17 cellular contexts compared by ENCODE assay signal in genomic region chr6:156967852-156968251, GRCh38.
DNase-seq lines count a peak whose midpoint lies in the region; ATAC-seq, FAIRE-seq and TF ChIP-seq lines count a peak whose summit lies in the region.
"Had no signal": no experiment of that assay in that cellular context is flagged by ENCODE, and none has a peak within 500 bp of the region (broad histone marks: within the 10 kb centered on the region; RNA-seq: fewer than 3 reads in every experiment).

No MANE protein-coding gene starts in this region.

- H3K9me3 ChIP-seq in HepG2 (ENCODE audit: low read length): no peaks in the 10 kb centered on the region
- H3K9me3 ChIP-seq in right lobe of liver: no peaks in the 10 kb centered on the region
- H3K9me3 ChIP-seq in Karpas-422 (ENCODE audit: low read length): no peaks in the 10 kb centered on the region
- no peaks in the 10 kb centered on the region for H3K9me3 ChIP-seq in trophoblast cell (ENCODE audit: insufficient read depth, low read depth, low read length)
- no peaks in the 10 kb centered on the region for H3K9me3 ChIP-seq in Caco-2
- H3K9me3 ChIP-seq: BE2C, HAP-1 had no signal

- H3K27me3 Mint-ChIP-seq in memory B cell (no peaks in the 10 kb centered on the region), Caco-2 (ENCODE audit: insufficient read depth, unreplicated experiment) (no peaks in the 10 kb centered on the region)
- H3K27me3 Mint-ChIP-seq: CD4-positive, CD25-positive, alpha-beta regulatory T cell had no signal

- no peak overlapping the region for H4K12ac ChIP-seq in trophoblast cell (ENCODE audit: low read depth, low read length)

- H3K4me3 Mint-ChIP-seq in memory B cell (no peak overlapping the region), Caco-2 (ENCODE audit: unreplicated experiment) (no peak overlapping the region)
- H3K4me3 Mint-ChIP-seq: CD4-positive, CD25-positive, alpha-beta regulatory T cell had no signal

- H3K4me1 ChIP-seq in HepG2 (ENCODE audit: insufficient read depth, low read length) (peaks cover 36% of the 10 kb centered on the region), right lobe of liver (peaks cover 0 to 24% (median 4%) of the 10 kb centered on the region in 4 donors), Karpas-422 (ENCODE audit: low read length) (peaks cover 88% of the 10 kb centered on the region), trophoblast cell (ENCODE audit: control insufficient read depth in 1 of 2, insufficient read depth in 2 of 2, low read length in 2 of 2) (no peaks in the 10 kb centered on the region), Caco-2 (no peaks in the 10 kb centered on the region)
- H3K4me1 ChIP-seq: BE2C had no signal

- H3K4ac ChIP-seq in trophoblast cell (ENCODE audit: low read depth, low read length): no peak overlapping the region

- H3K27ac Mint-ChIP-seq in memory B cell (peak overlapping the region; percentile 29), Caco-2 (ENCODE audit: unreplicated experiment) (no peak overlapping the region)
- H3K27ac Mint-ChIP-seq: CD4-positive, CD25-positive, alpha-beta regulatory T cell had no signal

- FAIRE-seq in HepG2 (lab: Jason Lieb, UNC): no peak
- FAIRE-seq: K562 had no signal

- DNase-seq in HepG2 (ENCODE audit: low spot score) (no peak), right lobe of liver (no peak), Karpas-422 (no peak), memory B cell (ENCODE audit: low spot score in 2 of 2) (no peak), trophoblast cell (no peak), DMS79 (lab: John Stamatoyannopoulos, UW) (no peak), Caco-2 (no peak)
- DNase-seq: ACHN; BE2C; C1 segment of cervical spinal cord; CD4-positive, CD25-positive, alpha-beta regulatory T cell; DMS153; DMS79 treated with DMSO at 0.1 percent for 48 hours; GF-D8; GOT3 had no signal

- no peak overlapping the region for H2AFZ ChIP-seq in HepG2 (ENCODE audit: low read length)
- no peak overlapping the region for H2AFZ ChIP-seq in Karpas-422 (ENCODE audit: low read length)
- no peak overlapping the region for H2AFZ ChIP-seq in trophoblast cell (ENCODE audit: insufficient read depth, low read length, poor library complexity)

- POLR2A ChIA-PET in HepG2 (lab: Yijun Ruan, JAX): no interaction called here
- POLR2A ChIA-PET in Caco-2 (lab: Charles Lee): no interaction called here

- no peak for TF ChIP-seq EP300 in HepG2 (IDR thresholded peaks at IDR 0.05; ENCODE audit: low read depth in 2 of 2, low read length in 2 of 2)
- TF ChIP-seq EP300 in HepG2 (CRISPR knock-in tag; IDR thresholded peaks at IDR 0.05; ENCODE audit: borderline replicate concordance): no peak

- H4K91ac ChIP-seq in trophoblast cell (ENCODE audit: low read depth, low read length): no peak overlapping the region

- no peak overlapping the region for H4K8ac ChIP-seq in trophoblast cell (ENCODE audit: low read depth, low read length)

- 95% methylated on average over 4 of the region's 4 CpGs for WGBS in HepG2 (ENCODE audit: low lambda C conversion rate)
- 77% methylated on average over 4 of the region's 4 CpGs for WGBS in right lobe of liver (ENCODE audit: insufficient coverage, low coverage, low lambda C conversion rate, missing lambda C conversion rate)
- WGBS in trophoblast cell (ENCODE audit: extremely low coverage, insufficient coverage, insufficient read length): no CpG with 5 or more reads among the region's 4 CpGs

- no peak overlapping the region for H3K14ac ChIP-seq in trophoblast cell (ENCODE audit: low read length)

- BruUV-seq in HepG2 (replicated peaks; lab: Mats Ljungman, UMichigan) (no TSS peak), Caco-2 (replicated peaks; lab: Mats Ljungman, UMichigan) (no TSS peak)

- no peak overlapping the region for H2BK120ac ChIP-seq in trophoblast cell (ENCODE audit: insufficient read depth, low read length, poor library complexity)

- no peak overlapping the region for H2BK12ac ChIP-seq in trophoblast cell (ENCODE audit: low read length)

- H3K27me3 ChIP-seq in HepG2 (ENCODE audit: control insufficient read depth in 1 of 2, insufficient read depth in 2 of 2, low read length in 2 of 2): no peaks in the 10 kb centered on the region
- no peaks in the 10 kb centered on the region for H3K27me3 ChIP-seq in right lobe of liver
- H3K27me3 ChIP-seq in Karpas-422 (ENCODE audit: low read length): no peaks in the 10 kb centered on the region
- H3K27me3 ChIP-seq in trophoblast cell (ENCODE audit: insufficient read depth, low read length): no peaks in the 10 kb centered on the region
- H3K27me3 ChIP-seq in Caco-2 (replicated peaks; ENCODE audit: control insufficient read depth, insufficient read depth, low read length): no peaks in the 10 kb centered on the region
- H3K27me3 ChIP-seq: BE2C had no signal

- H3K27ac ChIP-seq in HepG2 (ENCODE audit: extremely low read length, insufficient read depth, low read length): no peak overlapping the region
- H3K27ac ChIP-seq in right lobe of liver: no peak overlapping the region
- peak overlapping the region; percentile 59 for H3K27ac ChIP-seq in Karpas-422 (ENCODE audit: low read length)
- no peak overlapping the region for H3K27ac ChIP-seq in trophoblast cell (ENCODE audit: low read depth, low read length)

- intact Hi-C loops in HepG2 (cut with micrococcal nuclease; ENCODE audit: unreplicated experiment): no loop called here
- intact Hi-C loops in right lobe of liver (cut with DNase I): no loop called here
- intact Hi-C loops in Caco-2 (cut with micrococcal nuclease; ENCODE audit: unreplicated experiment): no loop called here

- peaks cover 16% of the 10 kb centered on the region; the same call in 1 of the 2 replicates for H4K20me1 ChIP-seq in HepG2 (ENCODE audit: insufficient read depth, low read length)
- H4K20me1 ChIP-seq in Karpas-422 (ENCODE audit: insufficient read depth, low read depth, low read length): no peaks in the 10 kb centered on the region; the same call in 1 of the 2 replicates

- H3K4me1 Mint-ChIP-seq in memory B cell (peaks cover 44% of the 10 kb centered on the region), Caco-2 (ENCODE audit: low read depth, unreplicated experiment) (no peaks in the 10 kb centered on the region)

- CTCF ChIA-PET in HepG2 (lab: Yijun Ruan, JAX; ENCODE audit: low intra/inter-chr PET ratio, low total read pairs): no interaction called here
- CTCF ChIA-PET in Caco-2 (lab: Charles Lee): interaction anchor here (0.6 kb wide), 1 partner anchor 26 kb away, joined by 3 read pairs; no protein-coding TSS in a partner anchor

- H3K36me3 ChIP-seq in HepG2 (replicated peaks in 1 of 2; ENCODE audit: control insufficient read depth in 1 of 2, insufficient read depth in 2 of 2, low read length in 2 of 2) (no peaks in the 10 kb centered on the region), right lobe of liver (no peaks in the 10 kb centered on the region), Karpas-422 (ENCODE audit: insufficient read depth, low read length) (no peaks in the 10 kb centered on the region), trophoblast cell (ENCODE audit: control insufficient read depth in 1 of 2, insufficient read depth in 2 of 2, low read length in 2 of 2) (no peaks in the 10 kb centered on the region), Caco-2 (ENCODE audit: control insufficient read depth, insufficient read depth, low read length) (no peaks in the 10 kb centered on the region)
- H3K36me3 ChIP-seq: BE2C, HAP-1 had no signal

- in situ Hi-C loops in HepG2 (cut with HindIII; ENCODE audit: extremely low pct_ligation_motif_present, low pct_unique_long_range_greater_than_20kb): no loop called here

- H3K9ac ChIP-seq in HepG2 (ENCODE audit: insufficient read depth, low read depth, low read length) (no peak overlapping the region), Karpas-422 (ENCODE audit: low read length) (no peak overlapping the region), trophoblast cell (ENCODE audit: low read length) (no peak overlapping the region)

- no peaks in the 10 kb centered on the region for H3K79me1 ChIP-seq in trophoblast cell (ENCODE audit: low read length)

- H3K9me2 ChIP-seq in Karpas-422 (replicated peaks; ENCODE audit: insufficient read depth, low read length): no peaks in the 10 kb centered on the region

- no peak overlapping the region for H3K4me3 ChIP-seq in HepG2 (replicated peaks in 1 of 3; ENCODE audit: insufficient read depth in 1 of 3, low read depth in 2 of 3, low read length in 3 of 3)
- H3K4me3 ChIP-seq in right lobe of liver: no peak overlapping the region
- no peak overlapping the region for H3K4me3 ChIP-seq in Karpas-422 (ENCODE audit: low read length)
- H3K4me3 ChIP-seq in trophoblast cell (ENCODE audit: low read depth, low read length): no peak overlapping the region
- H3K4me3 ChIP-seq in Caco-2 (ENCODE audit: low read depth, low read length): no peak overlapping the region
- H3K4me3 ChIP-seq: HAP-1, K562 had no signal

- no peak overlapping the region for H3K18ac ChIP-seq in trophoblast cell (ENCODE audit: low read length)

- TF ChIP-seq POLR2A in HepG2 (IDR thresholded peaks at IDR 0.05; ENCODE audit: insufficient read depth in 1 of 2, low read depth in 2 of 2, low read length in 2 of 2): no peak
- no peak for TF ChIP-seq POLR2A in right lobe of liver (IDR thresholded peaks at IDR 0.05)

- TF ChIP-seq CTCF in HepG2 (CRISPR knock-in tag; IDR thresholded peaks at IDR 0.05): no peak
- TF ChIP-seq CTCF in right lobe of liver (IDR thresholded peaks at IDR 0.05): no peak
- no peak for TF ChIP-seq CTCF in Caco-2 (IDR thresholded peaks at IDR 0.05; ENCODE audit: insufficient read depth in 1 of 2, low read depth in 1 of 2, low read length in 1 of 2, severe bottlenecking in 1 of 2, unreplicated experiment in 1 of 2)

- TF ChIP-seq RAD21 in HepG2 (CRISPR knock-in tag; IDR thresholded peaks at IDR 0.05): no peak

- peaks cover 63% of the 10 kb centered on the region for H3K79me2 ChIP-seq in HepG2 (ENCODE audit: insufficient read depth, low read length)
- peaks cover 100% of the 10 kb centered on the region for H3K79me2 ChIP-seq in Karpas-422 (ENCODE audit: low read length)
- peaks cover 4% of the 10 kb centered on the region for H3K79me2 ChIP-seq in trophoblast cell (ENCODE audit: control insufficient read depth, insufficient read depth, low read length, poor library complexity)

- no peak overlapping the region for H3K4me2 ChIP-seq in HepG2 (ENCODE audit: low read depth, low read length)
- peak overlapping the region; percentile 41 for H3K4me2 ChIP-seq in Karpas-422 (ENCODE audit: low read depth, low read length, poor library complexity, severe bottlenecking)
- H3K4me2 ChIP-seq in trophoblast cell (ENCODE audit: low read length): no peak overlapping the region

- no peak for ATAC-seq in HepG2
- ATAC-seq in right lobe of liver: no peak
- no peak for ATAC-seq in memory B cell (ENCODE audit: low read depth)
- ATAC-seq: K562 had no signal

- no peak overlapping the region for H3K23ac ChIP-seq in trophoblast cell (ENCODE audit: low read length)

- H3K9me3 Mint-ChIP-seq in memory B cell: no peaks in the 10 kb centered on the region
- H3K9me3 Mint-ChIP-seq in Caco-2 (ENCODE audit: unreplicated experiment): no peaks in the 10 kb centered on the region
- H3K9me3 Mint-ChIP-seq: CD4-positive, CD25-positive, alpha-beta regulatory T cell had no signal

- H2AK5ac ChIP-seq in trophoblast cell (ENCODE audit: low read length): no peak overlapping the region

- peaks cover 3% of the 10 kb centered on the region for H3K36me3 Mint-ChIP-seq in memory B cell
- no peaks in the 10 kb centered on the region for H3K36me3 Mint-ChIP-seq in Caco-2 (ENCODE audit: insufficient read depth, unreplicated experiment)

- no peak overlapping the region for H2BK5ac ChIP-seq in trophoblast cell (ENCODE audit: low read depth, low read length, poor library complexity)
